ENCODE assay signal across 29 cellular contexts in genomic region chr7:22731781-22732180, GRCh38. TPM values are rescaled to one million over a fixed set of nuclear protein-coding genes. Genes with fewer than 3 reads are reported as not detected.
"Had no signal": no experiment of that assay in that cellular context is flagged by ENCODE, and none has a peak within 500 bp of the region (broad histone marks: within the 10 kb centered on the region; RNA-seq: fewer than 3 reads in every experiment).

No MANE protein-coding gene starts in this region.

- H3K9me3 Mint-ChIP-seq: activated T-helper 2 cell treated with anti-CD3 and anti-CD28 coated beads, Interferon-gamma antibody, Interleukin-2, Interleukin-4, amounts not matched to agents 10 μg/mL and 5 μg/mL and 100 μg/mL, durations not matched to agents 14 hours and 24 hours and 36 hours; T-helper 2 cell treated with Interferon-gamma antibody and Interleukin-4, amounts not matched to agents 5 μg/mL and 100 μg/mL, for 36 hours had no signal

- H2AFZ ChIP-seq: hepatocyte, parathyroid adenoma had no signal

- H3K4me3 ChIP-seq: hepatocyte, psoas muscle, right atrium auricular region had no signal

- H3K27me3 ChIP-seq: esophagus muscularis mucosa, gastroesophageal sphincter, hepatocyte, right atrium auricular region, tibial nerve had no signal

- H3K27ac Mint-ChIP-seq: activated CD4-positive, alpha-beta T cell treated with anti-CD3 and anti-CD28 coated beads for 36 hours; activated CD8-positive, alpha-beta memory T cell treated with anti-CD3 and anti-CD28 coated beads, Interleukin-2, amount 10 ng/mL, durations not matched to agents 7 days and 5 days; activated CD8-positive, alpha-beta T cell treated with anti-CD3 and anti-CD28 coated beads, Interleukin-2, amount 10 ng/mL, durations not matched to agents 7 days and 5 days; activated naive CD4-positive, alpha-beta T cell treated with anti-CD3 and anti-CD28 coated beads, Interleukin-2, amount 50 U/mL, for 24 hours; activated T-helper 2 cell treated with anti-CD3 and anti-CD28 coated beads, Interferon-gamma antibody, Interleukin-2, Interleukin-4, amounts not matched to agents 10 μg/mL and 5 μg/mL and 100 μg/mL, durations not matched to agents 14 hours and 24 hours and 36 hours; dendritic cell treated with granulocyte-macrophage colony-stimulating factor and Interleukin-4, amounts not matched to agents 40 ng/mL and 50 ng/mL, for 4 days; mesothelial cell of epicardium; T-cell; T-helper 2 cell treated with Interferon-gamma antibody and Interleukin-4, amounts not matched to agents 5 μg/mL and 100 μg/mL, for 36 hours had no signal

- H3K4me3 Mint-ChIP-seq: activated CD4-positive, alpha-beta T cell treated with anti-CD3 and anti-CD28 coated beads for 36 hours; activated CD8-positive, alpha-beta memory T cell treated with anti-CD3 and anti-CD28 coated beads, Interleukin-2, amount 10 ng/mL, durations not matched to agents 7 days and 5 days; activated naive CD4-positive, alpha-beta T cell treated with anti-CD3 and anti-CD28 coated beads, Interleukin-2, amount 50 U/mL, for 24 hours; central memory CD8-positive, alpha-beta T cell; dendritic cell treated with granulocyte-macrophage colony-stimulating factor and Interleukin-4, amounts not matched to agents 40 ng/mL and 50 ng/mL, for 4 days; mesothelial cell of epicardium; T-cell; T-helper 2 cell treated with Interferon-gamma antibody and Interleukin-4, amounts not matched to agents 5 μg/mL and 100 μg/mL, for 36 hours had no signal

- H3K4me2 ChIP-seq: hepatocyte had no signal

- H3K4me1 ChIP-seq: parathyroid adenoma, psoas muscle had no signal

- H3K9ac ChIP-seq: parathyroid adenoma had no signal

- H3K9me3 ChIP-seq: gastroesophageal sphincter, psoas muscle, right atrium auricular region had no signal

- DNase-seq: activated CD4-positive, CD25-positive, alpha-beta regulatory T cell; activated CD8-positive, alpha-beta memory T cell treated with anti-CD3 and anti-CD28 coated beads, Interleukin-2, amount 10 ng/mL, durations not matched to agents 7 days and 5 days; activated CD8-positive, alpha-beta T cell treated with anti-CD3 and anti-CD28 coated beads, Interleukin-2, amount 10 ng/mL, durations not matched to agents 7 days and 5 days; activated T-cell treated with anti-CD3 and anti-CD28 coated beads, Interleukin-2, amount 50 U/mL, for 48 hours; effector CD4-positive, alpha-beta T cell; islet precursor cell; left cardiac atrium; left ventricle myocardium superior; naive thymus-derived CD4-positive, alpha-beta T cell; psoas muscle; stimulated activated CD4-positive, alpha-beta T cell treated with anti-CD3 and anti-CD28 coated beads, Interleukin-15, amount 100 ng/mL, for 24 hours; stimulated activated CD4-positive, alpha-beta T cell treated with anti-CD3 and anti-CD28 coated beads, Interleukin-2, amount 100 ng/mL, for 24 hours; stimulated activated naive CD4-positive, alpha-beta T cell; T-cell had no signal

- H3K36me3 ChIP-seq: esophagus muscularis mucosa, gastroesophageal sphincter, right atrium auricular region, tibial nerve had no signal

- H3K27ac ChIP-seq: hepatocyte, parathyroid adenoma, psoas muscle, right atrium auricular region had no signal

- H3K36me3 Mint-ChIP-seq: activated CD8-positive, alpha-beta memory T cell treated with anti-CD3 and anti-CD28 coated beads, Interleukin-2, amount 10 ng/mL, durations not matched to agents 7 days and 5 days; activated naive CD4-positive, alpha-beta T cell treated with anti-CD3 and anti-CD28 coated beads, Interleukin-2, amount 50 U/mL, for 24 hours; mesothelial cell of epicardium; T-cell had no signal

RNA-seq across cellular contexts. Expression of gene IL6, which starts 4.8 kb away (rescaled TPM):
- total RNA-seq: activated T-helper 2 cell treated with anti-CD3 and anti-CD28 coated beads, Interferon-gamma antibody, Interleukin-2, Interleukin-4, amounts not matched to agents 10 μg/mL and 5 μg/mL and 100 μg/mL, durations not matched to agents 14 hours and 24 hours and 36 hours; temporal lobe had no signal
- polyA plus RNA-seq: neural cell had no signal
